ENCODE assay signal across 21 cellular contexts in genomic region chr22:43534916-43535315, GRCh38.
"Had no signal": no experiment of that assay in that cellular context is flagged by ENCODE, and none has a peak within 500 bp of the region (broad histone marks: within the 10 kb centered on the region; RNA-seq: fewer than 3 reads in every experiment).

No MANE protein-coding gene starts in this region.

- H3K9ac ChIP-seq: parathyroid adenoma had no signal

- DNase-seq: cerebellar nuclear complex; cortex of kidney; effector CD8-positive, alpha-beta T cell; endodermal cell; foreskin fibroblast; gastrocnemius medialis; left ventricle myocardium superior; lower lobe of right lung; natural killer cell; sigmoid colon; stimulated activated CD4-positive, alpha-beta T cell treated with anti-CD3 and anti-CD28 coated beads, Interleukin-2, amount 100 ng/mL, for 24 hours; stimulated activated CD4-positive, alpha-beta T cell treated with anti-CD3 and anti-CD28 coated beads, Interleukin-4, amount 100 ng/mL, for 24 hours; stimulated activated naive CD4-positive, alpha-beta T cell treated with Interleukin-2 at 50 U/mL for 16 hours; substantia nigra; transverse colon had no signal

- H3K79me2 ChIP-seq: parathyroid adenoma had no signal

- H3K4me1 ChIP-seq: gastrocnemius medialis, lower lobe of right lung, parathyroid adenoma, prostate gland, right atrium auricular region, sigmoid colon, transverse colon had no signal

- H3K27ac ChIP-seq: gastrocnemius medialis, lower lobe of right lung, neutrophil, parathyroid adenoma, prostate gland, right atrium auricular region, sigmoid colon, thoracic aorta, transverse colon had no signal

- H2AFZ ChIP-seq: parathyroid adenoma had no signal

- H3K27me3 ChIP-seq: gastrocnemius medialis, neutrophil, right atrium auricular region, sigmoid colon, transverse colon had no signal

- H3K4me3 ChIP-seq: gastrocnemius medialis, lower lobe of right lung, prostate gland, right atrium auricular region, sigmoid colon, thoracic aorta, transverse colon had no signal

- ATAC-seq: gastrocnemius medialis; left ventricle myocardium superior; lower lobe of right lung; natural killer cell; stimulated activated effector memory CD8-positive, alpha-beta T cell treated with anti-CD3 and anti-CD28 coated beads, Interleukin-12 subunit alpha, Interleukin-12 subunit beta, amount 100 ng/mL, for 72 hours had no signal

- H3K36me3 ChIP-seq: gastrocnemius medialis, lower lobe of right lung, neutrophil, prostate gland, right atrium auricular region, sigmoid colon, thoracic aorta, transverse colon had no signal

- H3K9me3 ChIP-seq: gastrocnemius medialis, lower lobe of right lung, neutrophil, prostate gland, sigmoid colon, transverse colon had no signal
